Comparison of ENCODE assay signal across 1 cellular context in the genomic region with DNA sequence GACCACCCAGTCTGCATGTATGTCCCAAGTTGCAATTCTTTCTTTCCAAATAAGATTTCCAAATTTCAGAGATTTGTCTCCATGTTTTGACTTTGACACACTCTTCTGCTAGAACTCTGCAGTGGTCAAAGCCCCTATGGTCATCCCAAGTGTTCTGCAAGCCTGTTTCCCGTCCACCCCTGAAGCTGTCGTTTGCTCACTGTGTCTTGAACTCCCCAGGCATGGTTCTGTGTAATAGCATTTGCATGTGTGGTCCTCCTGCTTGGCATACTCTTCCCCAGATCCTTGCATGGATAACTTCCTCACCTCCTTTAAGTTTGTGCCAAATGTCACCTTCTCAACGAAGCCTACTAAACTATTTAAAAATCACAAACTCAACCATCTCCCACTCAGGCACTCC.
TF ChIP-seq lines count a peak whose summit lies in the region.

No MANE protein-coding gene starts in this region.

TF ChIP-seq in endothelial cell of umbilical vein, 7 proteins besides CTCF, POLR2A, EP300 and RAD21:
- TF ChIP-seq EZH2 (IDR thresholded peaks at IDR 0.05; ENCODE audit: borderline replicate concordance, low read depth, low read length, severe bottlenecking) = peak; percentile 26
- TF ChIP-seq, protein P1, sequence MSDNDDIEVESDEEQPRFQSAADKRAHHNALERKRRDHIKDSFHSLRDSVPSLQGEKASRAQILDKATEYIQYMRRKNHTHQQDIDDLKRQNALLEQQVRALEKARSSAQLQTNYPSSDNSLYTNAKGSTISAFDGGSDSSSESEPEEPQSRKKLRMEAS (IDR thresholded peaks at IDR 0.05; ENCODE audit: insufficient read depth, insufficient read length) = no peak
